8 cellular contexts compared by ENCODE assay signal in the genomic region with DNA sequence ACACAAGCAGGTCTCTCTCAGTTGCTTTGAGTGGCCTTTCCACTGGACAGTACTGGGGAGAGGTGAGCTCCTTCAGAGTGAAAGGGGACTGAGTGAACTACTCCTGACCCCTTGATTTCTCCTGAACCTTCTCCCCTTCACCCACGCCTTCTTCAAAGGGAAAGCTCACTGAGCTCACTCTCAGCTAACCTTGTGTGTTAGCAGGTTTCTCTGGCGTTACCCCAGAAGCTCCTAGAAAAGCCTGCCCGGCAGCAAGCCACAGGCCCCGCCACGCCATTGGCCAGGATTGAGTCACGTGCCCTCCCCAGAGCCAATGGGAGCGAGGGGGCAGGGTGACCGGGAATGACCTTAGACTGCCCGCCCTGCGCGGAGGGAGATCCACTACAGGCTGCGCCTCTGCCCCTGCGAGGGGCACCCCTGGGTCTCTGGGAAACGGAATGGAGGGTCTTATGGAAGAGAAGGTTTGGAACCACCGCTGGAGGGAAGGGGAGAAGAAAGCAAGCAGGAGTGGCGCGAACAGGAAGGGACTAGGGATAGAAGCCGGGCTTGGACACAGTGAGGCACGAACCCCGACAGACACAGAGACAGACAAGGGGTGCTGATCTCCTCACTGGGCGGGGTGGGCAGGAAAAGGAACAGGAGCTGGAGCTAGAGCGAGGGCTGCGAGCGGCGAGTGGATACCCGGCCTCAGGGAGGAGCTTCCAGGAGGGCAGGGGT. TPM values are rescaled to one million over a fixed set of nuclear protein-coding genes. Genes with fewer than 3 reads are reported as not detected.
DNase-seq lines count a peak whose midpoint lies in the region; ATAC-seq and TF ChIP-seq lines count a peak whose summit lies in the region.

No MANE protein-coding gene starts in this region.

- H2AFZ ChIP-seq in SU-DHL-6 (ENCODE audit: low read depth, low read length, severe bottlenecking) = peak overlapping the region; percentile 87

- no peaks in the 10 kb centered on the region for H3K27me3 Mint-ChIP-seq in activated naive CD8-positive, alpha-beta T cell treated with anti-CD3 and anti-CD28 coated beads, Interleukin-2, amount 50 U/mL, for 24 hours

- H3K4me1 Mint-ChIP-seq in activated naive CD8-positive, alpha-beta T cell treated with anti-CD3 and anti-CD28 coated beads, Interleukin-2, amount 50 U/mL, for 24 hours = peaks cover 22% of the 10 kb centered on the region

- TF ChIP-seq CTCF in SU-DHL-6 (IDR thresholded peaks at IDR 0.05; ENCODE audit: insufficient read depth, low read length, poor library complexity, severe bottlenecking) = no peak
- peak in 1 of 5 experiments; percentile 22 for TF ChIP-seq CTCF in tibial nerve (IDR thresholded peaks at IDR 0.05)

- intact Hi-C loops in Right ventricle myocardium superior (cut with DNase I) = no loop called here

- peak; percentile 61 to 93 for TF ChIP-seq EP300 in tibial nerve (IDR thresholded peaks at IDR 0.05)

- H3K9me2 ChIP-seq in SU-DHL-6 (replicated peaks; ENCODE audit: insufficient read depth, low read length) = no peaks in the 10 kb centered on the region

- H3K4me2 ChIP-seq in SU-DHL-6 (ENCODE audit: low read depth, low read length, poor library complexity, severe bottlenecking) = peak overlapping the region; percentile 60

- H3F3A ChIP-seq in SU-DHL-6 (ENCODE audit: insufficient read depth) = no peaks in the 10 kb centered on the region

- H3K27ac ChIP-seq in SU-DHL-6 (ENCODE audit: low read depth, low read length) = no peak overlapping the region
- peak overlapping the region; percentile 53 to 88 (median 87) for H3K27ac ChIP-seq in tibial nerve

- 3 to 6% methylated on average over 26 of the region's 26 CpGs for WGBS in tibial nerve, 2 donors

- H4K20me1 ChIP-seq in SU-DHL-6 (ENCODE audit: low read depth, low read length) = no peaks in the 10 kb centered on the region

- H3K4me3 ChIP-seq in SU-DHL-6 (ENCODE audit: insufficient read depth, low read length, poor library complexity, severe bottlenecking) = peak overlapping the region; percentile 44
- H3K4me3 ChIP-seq in tibial nerve = peak overlapping the region; percentile 34 to 76 (median 62)

- H3K9me3 ChIP-seq in SU-DHL-6 (ENCODE audit: insufficient read depth, low read length) (no peaks in the 10 kb centered on the region), tibial nerve (no peaks in the 10 kb centered on the region)

- no peaks in the 10 kb centered on the region for H3K9me3 Mint-ChIP-seq in activated naive CD8-positive, alpha-beta T cell treated with anti-CD3 and anti-CD28 coated beads, Interleukin-2, amount 50 U/mL, for 24 hours

- TF ChIP-seq POLR2A in tibial nerve (IDR thresholded peaks at IDR 0.05) = peak in 1 of 2 donors; percentile 87

- DNase-seq in Daoy (ENCODE audit: low read depth) (peak; percentile 82), Kasumi-1 (lab: John Stamatoyannopoulos, UW) (peak; percentile 68 to 73), Right ventricle myocardium superior (peak; percentile 97), pons (ENCODE audit: low spot score) (peak; percentile 95), tibial nerve (ENCODE audit: low spot score in 2 of 2) (peak; percentile 92 to 97)
- peak; percentile 91 for DNase-seq in activated naive CD8-positive, alpha-beta T cell treated with anti-CD3 and anti-CD28 coated beads, Interleukin-2, amount 50 U/mL, for 24 hours

- H3K36me3 Mint-ChIP-seq in activated naive CD8-positive, alpha-beta T cell treated with anti-CD3 and anti-CD28 coated beads, Interleukin-2, amount 50 U/mL, for 24 hours (ENCODE audit: low read depth) = peaks cover 13% of the 10 kb centered on the region

- H3K4me3 Mint-ChIP-seq in activated naive CD8-positive, alpha-beta T cell treated with anti-CD3 and anti-CD28 coated beads, Interleukin-2, amount 50 U/mL, for 24 hours = peak overlapping the region; percentile 97

- H3K36me3 ChIP-seq in SU-DHL-6 (ENCODE audit: low read length) (no peaks in the 10 kb centered on the region), tibial nerve (peaks cover 0 to 25% (median 0%) of the 10 kb centered on the region in 3 donors)

- H3K79me2 ChIP-seq in SU-DHL-6 (ENCODE audit: insufficient read depth, low read length) = no peaks in the 10 kb centered on the region

- H3K4me1 ChIP-seq in tibial nerve = peaks cover 0 to 31% (median 6%) of the 10 kb centered on the region in 4 donors

- H3K27me3 ChIP-seq in SU-DHL-6 (ENCODE audit: low read length) = no peaks in the 10 kb centered on the region
- H3K27me3 ChIP-seq in tibial nerve = no peaks in the 10 kb centered on the region

- peak; percentile 84 for ATAC-seq in GM21723 (IDR thresholded peaks at IDR 0.05; ENCODE audit: unreplicated experiment)
- peak; percentile 96 for ATAC-seq in activated naive CD8-positive, alpha-beta T cell treated with anti-CD3 and anti-CD28 coated beads, Interleukin-2, amount 50 U/mL, for 24 hours
- peak; percentile 98 for ATAC-seq in Right ventricle myocardium superior (ENCODE audit: poor library complexity)

- peak overlapping the region; percentile 97 for H3K27ac Mint-ChIP-seq in activated naive CD8-positive, alpha-beta T cell treated with anti-CD3 and anti-CD28 coated beads, Interleukin-2, amount 50 U/mL, for 24 hours

- peak overlapping the region; percentile 47 for H3K9ac ChIP-seq in SU-DHL-6 (ENCODE audit: low read length)

RNA-seq across cellular contexts. Expression of gene CLK3, which starts 17.4 kb away (rescaled TPM):
- 55.2 and 57.4 TPM in 2 replicates for total RNA-seq in Daoy (2014; rRNA removed; shearing (Covaris generic))
- total RNA-seq in Right ventricle myocardium superior (44.0 TPM), tibial nerve (100 to 1,000 TPM; 130 to 181 (median 138) TPM)

RNA-seq across cellular contexts. Expression of gene ARID3B, which starts 57.3 kb away (rescaled TPM):
- total RNA-seq in Daoy (2014; rRNA removed; shearing (Covaris generic)) = 9.3 and 10.6 TPM in 2 replicates
- total RNA-seq in Right ventricle myocardium superior (1.6 TPM), tibial nerve (1 to 10 TPM; 2.0 to 8.4 (median 5.3) TPM)
